ENCODE assay signal across 38 cellular contexts in the genomic region with DNA sequence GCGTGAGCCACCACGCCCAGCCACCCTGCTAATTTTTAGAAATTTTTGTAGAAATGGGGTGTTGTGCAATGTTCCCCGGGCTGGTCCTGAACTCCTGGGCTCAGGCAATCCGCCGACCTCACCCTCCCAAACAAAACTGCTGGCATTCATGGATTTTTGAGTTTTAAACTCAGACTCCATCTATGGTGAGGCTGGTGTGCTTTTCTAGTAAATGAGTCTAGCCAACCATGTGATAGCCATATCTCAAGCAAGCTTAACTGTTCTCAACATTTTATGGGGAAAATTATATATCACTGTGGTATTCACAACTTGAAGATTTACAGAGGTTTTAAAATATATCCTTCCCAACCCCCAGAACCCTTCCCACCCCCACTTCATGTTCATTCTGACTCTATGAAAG. TPM values are rescaled to one million over a fixed set of nuclear protein-coding genes. Genes with fewer than 3 reads are reported as not detected.
"Had no signal": no experiment of that assay in that cellular context is flagged by ENCODE, and none has a peak within 500 bp of the region (broad histone marks: within the 10 kb centered on the region; RNA-seq: fewer than 3 reads in every experiment).

No MANE protein-coding gene starts in this region.

- H3K36me3 Mint-ChIP-seq: activated CD4-positive, alpha-beta memory T cell treated with anti-CD3 and anti-CD28 coated beads for 36 hours; activated naive CD4-positive, alpha-beta T cell treated with anti-CD3 and anti-CD28 coated beads, Interleukin-2, amount 50 U/mL, for 72 hours; brain had no signal

- H3K27me3 Mint-ChIP-seq: activated B cell treated with CpG ODN at 0.5 μM for 24 hours; activated CD8-positive, alpha-beta T cell treated with anti-CD3 and anti-CD28 coated beads for 36 hours; activated naive CD8-positive, alpha-beta T cell treated with anti-CD3 and anti-CD28 coated beads for 36 hours had no signal

- H3K9me3 ChIP-seq: adrenal gland, ascending aorta had no signal

- H3K27ac ChIP-seq: adrenal gland, ascending aorta, cardiac muscle cell, VCaP had no signal

- H3K27ac Mint-ChIP-seq: activated B cell treated with CpG ODN at 0.5 μM for 24 hours; activated CD4-positive, alpha-beta memory T cell treated with anti-CD3 and anti-CD28 coated beads for 36 hours; activated CD4-positive, alpha-beta T cell treated with anti-CD3 and anti-CD28 coated beads, Interleukin-2, amount 10 ng/mL, durations not matched to agents 24 days and 14 days; activated CD8-positive, alpha-beta T cell treated with anti-CD3 and anti-CD28 coated beads for 36 hours; activated naive CD4-positive, alpha-beta T cell treated with anti-CD3 and anti-CD28 coated beads for 36 hours; activated naive CD4-positive, alpha-beta T cell treated with anti-CD3 and anti-CD28 coated beads, Interleukin-2, amount 50 U/mL, for 72 hours; activated naive CD8-positive, alpha-beta T cell treated with anti-CD3 and anti-CD28 coated beads for 36 hours; activated T-cell treated with anti-CD3 and anti-CD28 coated beads, Interleukin-2, amount 50 U/mL, for 72 hours; activated T-helper 1 cell treated with anti-CD3 and anti-CD28 coated beads, Interleukin-12 subunit alpha, Interleukin-12 subunit beta, Interleukin-2, Interleukin-4 antibody, amounts not matched to agents 30 ng/mL and 10 ng/mL and 1 ng/mL, durations not matched to agents 14 hours and 24 hours and 36 hours; activated T-helper 17 cell treated with anti-CD3 and anti-CD28 coated beads, Interleukin-2, amount 50 U/mL, for 72 hours; T-helper 1 cell treated with Interleukin-12 subunit alpha and Interleukin-12 subunit beta and Interleukin-4 antibody, amounts not matched to agents 30 μg/mL and 1 μg/mL, for 36 hours; T-helper 2 cell treated with Interferon-gamma antibody and Interleukin-4, amounts not matched to agents 5 μg/mL and 100 μg/mL, for 36 hours had no signal

- H3K27me3 ChIP-seq: adrenal gland, ascending aorta, cardiac muscle cell had no signal

- H3K4me3 Mint-ChIP-seq: activated B cell treated with CpG ODN at 0.5 μM for 24 hours; activated CD4-positive, alpha-beta memory T cell treated with anti-CD3 and anti-CD28 coated beads for 36 hours; activated CD4-positive, alpha-beta T cell treated with anti-CD3 and anti-CD28 coated beads, Interleukin-2, amount 10 ng/mL, durations not matched to agents 24 days and 14 days; activated CD8-positive, alpha-beta T cell treated with anti-CD3 and anti-CD28 coated beads for 36 hours; activated naive CD4-positive, alpha-beta T cell treated with anti-CD3 and anti-CD28 coated beads for 36 hours; activated naive CD8-positive, alpha-beta T cell treated with anti-CD3 and anti-CD28 coated beads for 36 hours; activated T-cell treated with anti-CD3 and anti-CD28 coated beads, Interleukin-2, amount 50 U/mL, for 4 hours; activated T-cell treated with anti-CD3 and anti-CD28 coated beads, Interleukin-2, amount 50 U/mL, for 72 hours; activated T-helper 1 cell treated with anti-CD3 and anti-CD28 coated beads, Interleukin-12 subunit alpha, Interleukin-12 subunit beta, Interleukin-2, Interleukin-4 antibody, amounts not matched to agents 30 ng/mL and 10 ng/mL and 1 ng/mL, durations not matched to agents 14 hours and 24 hours and 36 hours; activated T-helper 17 cell treated with anti-CD3 and anti-CD28 coated beads, Interleukin-2, amount 50 U/mL, for 72 hours; central memory CD8-positive, alpha-beta T cell; T-helper 1 cell treated with Interleukin-12 subunit alpha and Interleukin-12 subunit beta and Interleukin-4 antibody, amounts not matched to agents 30 μg/mL and 1 μg/mL, for 36 hours; T-helper 2 cell treated with Interferon-gamma antibody and Interleukin-4, amounts not matched to agents 5 μg/mL and 100 μg/mL, for 36 hours had no signal

- H3K36me3 ChIP-seq: adrenal gland, ascending aorta, cardiac muscle cell had no signal

- H3K9me3 Mint-ChIP-seq: activated B cell treated with CpG ODN at 0.5 μM for 24 hours; activated CD4-positive, alpha-beta memory T cell treated with anti-CD3 and anti-CD28 coated beads for 36 hours; activated CD4-positive, alpha-beta T cell treated with anti-CD3 and anti-CD28 coated beads, Interleukin-2, amount 10 ng/mL, durations not matched to agents 24 days and 14 days; activated CD8-positive, alpha-beta T cell treated with anti-CD3 and anti-CD28 coated beads for 36 hours; activated naive CD4-positive, alpha-beta T cell treated with anti-CD3 and anti-CD28 coated beads for 36 hours; activated naive CD4-positive, alpha-beta T cell treated with anti-CD3 and anti-CD28 coated beads, Interleukin-2, amount 50 U/mL, for 72 hours; activated naive CD8-positive, alpha-beta T cell treated with anti-CD3 and anti-CD28 coated beads for 36 hours; activated T-cell treated with anti-CD3 and anti-CD28 coated beads, Interleukin-2, amount 50 U/mL, for 4 hours; activated T-cell treated with anti-CD3 and anti-CD28 coated beads, Interleukin-2, amount 50 U/mL, for 72 hours; activated T-helper 1 cell treated with anti-CD3 and anti-CD28 coated beads, Interleukin-12 subunit alpha, Interleukin-12 subunit beta, Interleukin-2, Interleukin-4 antibody, amounts not matched to agents 30 ng/mL and 10 ng/mL and 1 ng/mL, durations not matched to agents 14 hours and 24 hours and 36 hours; activated T-helper 17 cell treated with anti-CD3 and anti-CD28 coated beads, Interleukin-2, amount 50 U/mL, for 72 hours; central memory CD8-positive, alpha-beta T cell; T-helper 1 cell treated with Interleukin-12 subunit alpha and Interleukin-12 subunit beta and Interleukin-4 antibody, amounts not matched to agents 30 μg/mL and 1 μg/mL, for 36 hours; T-helper 2 cell treated with Interferon-gamma antibody and Interleukin-4, amounts not matched to agents 5 μg/mL and 100 μg/mL, for 36 hours had no signal

- H3K4me3 ChIP-seq: adrenal gland, ascending aorta, cardiac muscle cell had no signal

- DNase-seq: activated B cell treated with CpG ODN at 0.5 μM for 24 hours; activated CD4-positive, alpha-beta memory T cell treated with anti-CD3 and anti-CD28 coated beads for 36 hours; activated CD4-positive, alpha-beta T cell treated with anti-CD3 and anti-CD28 coated beads for 4 hours; activated CD4-positive, alpha-beta T cell treated with anti-CD3 and anti-CD28 coated beads, Interleukin-2, amount 10 ng/mL, durations not matched to agents 24 days and 14 days; activated CD4-positive, alpha-beta T cell treated with anti-CD3 and anti-CD28 coated beads, Interleukin-2, amount 50 U/mL, for 1 hour; activated CD4-positive, alpha-beta T cell treated with anti-CD3 and anti-CD28 coated beads, Interleukin-2, amount 50 U/mL, for 4 hours; activated CD4-positive, CD25-positive, alpha-beta regulatory T cell treated with anti-CD3 and anti-CD28 coated beads, Interleukin-2, amount 50 U/mL, for 72 hours; activated CD8-positive, alpha-beta memory T cell treated with anti-CD3 and anti-CD28 coated beads, Interleukin-2, amount 50 U/mL, for 4 hours; activated CD8-positive, alpha-beta T cell treated with anti-CD3 and anti-CD28 coated beads for 36 hours; activated effector memory CD4-positive, alpha-beta T cell treated with anti-CD3 and anti-CD28 coated beads, Interleukin-2, amount 50 U/mL, for 16 hours; activated gamma-delta T cell treated with Interleukin-2 at 50 U/mL for 16 hours; activated naive CD4-positive, alpha-beta T cell; activated naive CD4-positive, alpha-beta T cell treated with anti-CD3 and anti-CD28 coated beads for 36 hours; activated naive CD4-positive, alpha-beta T cell treated with anti-CD3 and anti-CD28 coated beads, Interleukin-2, amount 50 U/mL, for 16 hours; activated naive CD8-positive, alpha-beta T cell treated with anti-CD3 and anti-CD28 coated beads for 36 hours; activated T-cell treated with anti-CD3 and anti-CD28 coated beads for 4 hours; activated T-cell treated with anti-CD3 and anti-CD28 coated beads, Interleukin-2, amount 50 U/mL, for 1 hour; activated T-cell treated with anti-CD3 and anti-CD28 coated beads, Interleukin-2, amount 50 U/mL, for 4 hours; activated T-cell treated with anti-CD3 and anti-CD28 coated beads, Interleukin-2, amount 50 U/mL, for 72 hours; adrenal gland; amygdala; anterior cingulate cortex; caudate nucleus; cerebellar nuclear complex; T-helper 1 cell; T-helper 2 cell; T-helper 9 cell had no signal

RNA-seq across cellular contexts. Expression of gene RANBP3L, which starts 55.7 kb away (rescaled TPM):
- total RNA-seq: activated CD4-positive, alpha-beta memory T cell treated with anti-CD3 and anti-CD28 coated beads for 36 hours; activated CD4-positive, alpha-beta T cell treated with anti-CD3 and anti-CD28 coated beads, Interleukin-2, amount 10 ng/mL, durations not matched to agents 24 days and 14 days; activated CD8-positive, alpha-beta T cell treated with anti-CD3 and anti-CD28 coated beads for 36 hours; activated naive CD4-positive, alpha-beta T cell treated with anti-CD3 and anti-CD28 coated beads, Interleukin-2, amount 50 U/mL, for 72 hours; activated T-helper 1 cell treated with anti-CD3 and anti-CD28 coated beads, Interleukin-12 subunit alpha, Interleukin-12 subunit beta, Interleukin-2, Interleukin-4 antibody, amounts not matched to agents 30 ng/mL and 10 ng/mL and 1 ng/mL, durations not matched to agents 14 hours and 24 hours and 36 hours; activated T-helper 17 cell treated with anti-CD3 and anti-CD28 coated beads, Interleukin-2, amount 50 U/mL, for 72 hours; ascending aorta; bronchial epithelial cell had no signal
